ENCODE assay signal across 1 cellular context in genomic region chr14:90276627-90277367, GRCh38.
TF ChIP-seq lines count a peak whose summit lies in the region.

No MANE protein-coding gene starts in this region.

TF ChIP-seq in A549, 52 proteins besides CTCF, POLR2A, EP300 and RAD21 (continued from another document):
- TF ChIP-seq E2F6 (IDR thresholded peaks at IDR 0.05; ENCODE audit: borderline replicate concordance, low read depth) (no peak), BHLHE40 (IDR thresholded peaks at IDR 0.05; ENCODE audit: low read depth, low read length) (no peak), SMC3 (IDR thresholded peaks at IDR 0.05) (no peak), ATOH8 (CRISPR knock-in tag; IDR thresholded peaks at IDR 0.05; ENCODE audit: low read depth) (no peak), KDM5A (IDR thresholded peaks at IDR 0.05) (no peak), EHMT2 (IDR thresholded peaks at IDR 0.05; ENCODE audit: low read depth) (no peak), MAX (IDR thresholded peaks at IDR 0.05) (no peak), MAZ (IDR thresholded peaks at IDR 0.05; ENCODE audit: borderline replicate concordance, low read depth, low read length) (no peak), MYC (IDR thresholded peaks at IDR 0.05; ENCODE audit: borderline replicate concordance, low read length) (no peak), NPAS2 (CRISPR knock-in tag; IDR thresholded peaks at IDR 0.05; ENCODE audit: borderline replicate concordance) (no peak), HOXB5 (CRISPR knock-in tag; IDR thresholded peaks at IDR 0.05) (no peak), FOSB (CRISPR knock-in tag; IDR thresholded peaks at IDR 0.05) (no peak), CBX2 (IDR thresholded peaks at IDR 0.05; ENCODE audit: borderline replicate concordance, low read depth) (no peak)
TF ChIP-seq in A549: peak in this region for 0.
